ENCODE assay signal across 17 cellular contexts in genomic region chr15:43883571-43883970, GRCh38.
"Had no signal": no experiment of that assay in that cellular context is flagged by ENCODE, and none has a peak within 500 bp of the region (broad histone marks: within the 10 kb centered on the region; RNA-seq: fewer than 3 reads in every experiment).

No MANE protein-coding gene starts in this region.

- H3K27ac ChIP-seq: coronary artery, esophagus muscularis mucosa, foreskin keratinocyte, gastroesophageal sphincter, heart left ventricle, left lung, lower lobe of right lung had no signal

- H3K4me3 ChIP-seq: coronary artery, dorsolateral prefrontal cortex, esophagus muscularis mucosa, gastroesophageal sphincter, heart left ventricle, left lung, lower lobe of right lung had no signal

- H3K4me1 ChIP-seq: foreskin keratinocyte, gastroesophageal sphincter, left lung, lower lobe of right lung had no signal

- H3K27me3 Mint-ChIP-seq: naive thymus-derived CD4-positive, alpha-beta T cell had no signal

- DNase-seq: dermis blood vessel endothelial cell; dorsolateral prefrontal cortex; effector CD4-positive, alpha-beta T cell; effector memory CD4-positive, alpha-beta T cell; foreskin keratinocyte; heart left ventricle; hippocampal formation; left cardiac atrium; left lung; left ventricle myocardium superior; lower lobe of right lung; mesenchymal stem cell; midbrain; naive thymus-derived CD4-positive, alpha-beta T cell had no signal

- H3K27me3 ChIP-seq: dorsolateral prefrontal cortex, foreskin keratinocyte, gastroesophageal sphincter, heart left ventricle, left lung had no signal

- ATAC-seq: foreskin keratinocyte; gastroesophageal sphincter; heart left ventricle; left cardiac atrium; left lung; left ventricle myocardium superior; lower lobe of right lung; naive thymus-derived CD4-positive, alpha-beta T cell had no signal

- H3K27ac Mint-ChIP-seq: naive thymus-derived CD4-positive, alpha-beta T cell had no signal

- H3K9me3 Mint-ChIP-seq: naive thymus-derived CD4-positive, alpha-beta T cell had no signal

- H3K9me3 ChIP-seq: esophagus muscularis mucosa, gastroesophageal sphincter, heart left ventricle, left lung, lower lobe of right lung had no signal

- H3K4me1 Mint-ChIP-seq: naive thymus-derived CD4-positive, alpha-beta T cell had no signal

- H3K4me3 Mint-ChIP-seq: naive thymus-derived CD4-positive, alpha-beta T cell had no signal

- H3K36me3 ChIP-seq: esophagus muscularis mucosa, lower lobe of right lung had no signal
